In the genomic region with DNA sequence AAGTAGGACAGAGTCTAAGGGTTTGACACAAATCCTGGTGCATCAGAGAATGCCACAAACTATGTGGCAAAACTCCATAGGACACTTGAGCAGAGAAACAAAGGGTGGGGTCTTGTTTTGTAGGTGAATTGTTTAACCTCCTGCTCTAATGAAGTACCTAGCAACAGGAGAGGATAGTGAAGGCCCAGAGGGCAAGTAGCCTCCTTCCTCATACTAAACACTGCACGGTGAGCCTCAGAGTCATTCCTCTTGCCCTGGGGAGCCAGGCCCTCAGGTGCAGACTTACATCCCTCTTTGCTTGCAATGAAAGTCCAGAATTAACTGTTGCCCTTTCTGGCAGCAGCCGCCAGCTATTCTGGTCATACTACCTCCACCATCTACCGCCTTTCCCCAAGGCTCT, we compare ENCODE assay signal across 23 cellular contexts.
A peak's percentile ranks its signal among the peaks of the same experiment; 100 is the strongest.
DNase-seq lines count a peak whose midpoint lies in the region; ATAC-seq and TF ChIP-seq lines count a peak whose summit lies in the region.
"Had no signal": no experiment of that assay in that cellular context is flagged by ENCODE, and none has a peak within 500 bp of the region (broad histone marks: within the 10 kb centered on the region; RNA-seq: fewer than 3 reads in every experiment).

No MANE protein-coding gene starts in this region.

- no peak overlapping the region for H3K14ac ChIP-seq in trophoblast cell (ENCODE audit: low read length)

- no CpG with 5 or more reads among the region's 3 CpGs for WGBS in trophoblast cell (ENCODE audit: extremely low coverage, insufficient coverage, insufficient read length)

- no peak overlapping the region for H3K18ac ChIP-seq in trophoblast cell (ENCODE audit: low read length)

- no peak for DNase-seq in AG04450 (ENCODE audit: low read depth, low spot score)
- peak; percentile 34 for DNase-seq in M059J (ENCODE audit: low read depth)
- DNase-seq in fibroblast of lung (ENCODE audit: low read depth in 2 of 2), result no peak
- peak; percentile 87 to 90 for DNase-seq in trophoblast cell
- DNase-seq in activated T-cell treated with anti-CD3 and anti-CD28 coated beads, Interleukin-2, amount 50 U/mL, for 48 hours, result no peak
- DNase-seq in NCI-H1105 treated with DMSO at 0.1 percent for 48 hours (lab: John Stamatoyannopoulos, UW), result no peak
- DNase-seq: C1 segment of cervical spinal cord; CD4-positive, alpha-beta memory T cell; COR-L47; DMS53; NCI-H1092 treated with DMSO at 0.1 percent for 48 hours; NCI-H1436 treated with DMSO at 0.1 percent for 48 hours; NCI-H187 treated with DMSO at 0.1 percent for 48 hours; NCI-H446 treated with DMSO at 0.1 percent for 48 hours; NCI-H526; NCI-H82; NK-92 treated with Interleukin-12 subunit alpha and Interleukin-12 subunit beta, amount 100 ng/mL, for 24 hours; SJCRH30 had no signal

- H3K27ac ChIP-seq in AG04450 (ENCODE audit: low read depth, low read length), result peak overlapping the region; percentile 89
- H3K27ac ChIP-seq in fibroblast of lung (ENCODE audit: insufficient read depth, low read length), result peak overlapping the region; percentile 64
- H3K27ac ChIP-seq in trophoblast cell (ENCODE audit: low read depth, low read length), result no peak overlapping the region
- H3K27ac ChIP-seq: HL-60, SJCRH30 had no signal

- H3K27me3 ChIP-seq in AG04450 (ENCODE audit: control insufficient read depth, insufficient read depth, low read length) (no peaks in the 10 kb centered on the region), fibroblast of lung (ENCODE audit: control insufficient read depth, insufficient read depth, low read length) (no peaks in the 10 kb centered on the region), trophoblast cell (ENCODE audit: insufficient read depth, low read length) (no peaks in the 10 kb centered on the region)
- H3K27me3 ChIP-seq: SJCRH30 had no signal

- H3K9me3 ChIP-seq in AG04450 (ENCODE audit: control insufficient read depth, insufficient read depth, low read length) (no peaks in the 10 kb centered on the region; the same call in 1 of the 2 replicates), fibroblast of lung (ENCODE audit: control insufficient read depth, insufficient read depth, low read depth, low read length) (no peaks in the 10 kb centered on the region), trophoblast cell (ENCODE audit: insufficient read depth, low read depth, low read length) (peaks cover 4% of the 10 kb centered on the region)
- H3K9me3 ChIP-seq: SJCRH30 had no signal

- no peak overlapping the region for H2BK12ac ChIP-seq in trophoblast cell (ENCODE audit: low read length)

- no peak overlapping the region for H4K12ac ChIP-seq in trophoblast cell (ENCODE audit: low read depth, low read length)

- ATAC-seq in HG02678 (IDR thresholded peaks at IDR 0.05; ENCODE audit: unreplicated experiment), result no peak
- ATAC-seq: HCT116, PC-3, Right ventricle myocardium inferior had no signal

- H3K36me3 ChIP-seq in fibroblast of lung (ENCODE audit: control insufficient read depth, insufficient read depth, low read length) (no peaks in the 10 kb centered on the region), trophoblast cell (ENCODE audit: control insufficient read depth in 1 of 2, insufficient read depth in 2 of 2, low read length in 2 of 2) (no peaks in the 10 kb centered on the region)
- H3K36me3 ChIP-seq: SJCRH30 had no signal

- no peak overlapping the region for H4K91ac ChIP-seq in trophoblast cell (ENCODE audit: low read depth, low read length)

- H3K4me1 ChIP-seq in fibroblast of lung (ENCODE audit: control insufficient read depth, extremely low read depth, insufficient read depth, low read length), result peaks cover 49% of the 10 kb centered on the region
- H3K4me1 ChIP-seq in trophoblast cell (ENCODE audit: control insufficient read depth in 1 of 2, insufficient read depth in 2 of 2, low read length in 2 of 2), result no peaks in the 10 kb centered on the region

- CTCF ChIA-PET in AG04450 (lab: Charles Lee), result no interaction called here

- H2BK120ac ChIP-seq in trophoblast cell (ENCODE audit: insufficient read depth, low read length, poor library complexity), result no peak overlapping the region

- H3K4ac ChIP-seq in trophoblast cell (ENCODE audit: low read depth, low read length), result no peak overlapping the region

- no peak overlapping the region for H3K4me2 ChIP-seq in fibroblast of lung (ENCODE audit: extremely low read depth, insufficient read depth, low read length)
- H3K4me2 ChIP-seq in trophoblast cell (ENCODE audit: low read length), result no peak overlapping the region

- H2AFZ ChIP-seq in fibroblast of lung (ENCODE audit: low read length) (no peak overlapping the region), trophoblast cell (ENCODE audit: insufficient read depth, low read length, poor library complexity) (no peak overlapping the region)

- no peak overlapping the region for H4K8ac ChIP-seq in trophoblast cell (ENCODE audit: low read depth, low read length)

- H3K9ac ChIP-seq in fibroblast of lung (ENCODE audit: insufficient read depth, low read length) (no peak overlapping the region), trophoblast cell (ENCODE audit: low read length) (no peak overlapping the region)

- H2BK5ac ChIP-seq in trophoblast cell (ENCODE audit: low read depth, low read length, poor library complexity), result no peak overlapping the region

- H3K79me2 ChIP-seq in fibroblast of lung (ENCODE audit: control insufficient read depth, insufficient read depth, low read length) (no peaks in the 10 kb centered on the region), trophoblast cell (ENCODE audit: control insufficient read depth, insufficient read depth, low read length, poor library complexity) (no peaks in the 10 kb centered on the region)

- no peak overlapping the region for H3K4me3 ChIP-seq in AG04450 (ENCODE audit: low read depth, low read length)
- no peak overlapping the region for H3K4me3 ChIP-seq in fibroblast of lung (replicated peaks in 1 of 4; ENCODE audit: control extremely low read depth in 1 of 4, insufficient read depth in 1 of 4, low read depth in 3 of 4, low read length in 4 of 4)
- H3K4me3 ChIP-seq in trophoblast cell (ENCODE audit: low read depth, low read length), result no peak overlapping the region
- H3K4me3 ChIP-seq: SJCRH30 had no signal

- H2AK5ac ChIP-seq in trophoblast cell (ENCODE audit: low read length), result no peak overlapping the region

- POLR2A ChIA-PET in AG04450 (lab: Yijun Ruan, JAX), result no interaction called here

- no peaks in the 10 kb centered on the region for H3K79me1 ChIP-seq in trophoblast cell (ENCODE audit: low read length)

- no peaks in the 10 kb centered on the region for H4K20me1 ChIP-seq in fibroblast of lung (ENCODE audit: control insufficient read depth, extremely low read depth, insufficient read depth, low read length)

- no peak for TF ChIP-seq CTCF in AG04450 (IDR thresholded peaks at IDR 0.05; ENCODE audit: low read depth, low read length)
- no peak for TF ChIP-seq CTCF in fibroblast of lung (conservative IDR thresholded peaks at IDR 0.05 in 1 of 2, IDR thresholded peaks at IDR 0.05 in 1 of 2; ENCODE audit: low read depth in 1 of 2, low read length in 2 of 2)

- no peak overlapping the region for H3K23ac ChIP-seq in trophoblast cell (ENCODE audit: low read length)

Comparison
In these comparisons a context has a peak if more than half of its experiments do, and no peak if none do; other contexts are left out.
1. DNase-seq: peak in M059J (single experiment) and trophoblast cell (2 of 2); none in AG04450 (single experiment), fibroblast of lung (0 of 2), activated T-cell treated with anti-CD3 and anti-CD28 coated beads, Interleukin-2, amount 50 U/mL, for 48 hours (0 of 2) and NCI-H1105 treated with DMSO at 0.1 percent for 48 hours (single experiment).